In genomic region chr15:76533060-76533955, GRCh38 we compare ENCODE assay signal across 13 cellular contexts.
A peak's percentile ranks its signal among the peaks of the same experiment; 100 is the strongest.
DNase-seq lines count a peak whose midpoint lies in the region; ATAC-seq, FAIRE-seq and TF ChIP-seq lines count a peak whose summit lies in the region.
"Had no signal": no experiment of that assay in that cellular context is flagged by ENCODE, and none has a peak within 500 bp of the region (broad histone marks: within the 10 kb centered on the region; RNA-seq: fewer than 3 reads in every experiment).

No MANE protein-coding gene starts in this region.

- no peaks in the 10 kb centered on the region for H3K79me1 ChIP-seq in neuronal stem cell (ENCODE audit: low read depth, low read length)

- no peak overlapping the region for H2BK5ac ChIP-seq in neuronal stem cell (ENCODE audit: low read length)

- peak; percentile 43 for FAIRE-seq in A549 (lab: Jason Lieb, UNC)

- H3K4me2 ChIP-seq in A549 (peak overlapping the region; percentile 7; the same call in 1 of the 3 replicates), neuronal stem cell (ENCODE audit: insufficient read depth, low read length, poor library complexity, severe bottlenecking) (no peak overlapping the region)

- H3K27me3 ChIP-seq in esophagus squamous epithelium (no peaks in the 10 kb centered on the region), neuronal stem cell (ENCODE audit: control insufficient read depth in 3 of 3, insufficient read depth in 3 of 3, low read depth in 1 of 3, low read length in 3 of 3) (no peaks in the 10 kb centered on the region)
- H3K27me3 ChIP-seq: suprapubic skin had no signal

- no peak for TF ChIP-seq CTCF in A549 (IDR thresholded peaks at IDR 0.05)
- no peak for TF ChIP-seq CTCF in esophagus squamous epithelium (IDR thresholded peaks at IDR 0.05)

- ATAC-seq in A549 = peak in 1 of 2 experiments; percentile 70; a peak in 3 of 6 replicates
- peak; percentile 74 for ATAC-seq in esophagus mucosa
- ATAC-seq in GM21367 (IDR thresholded peaks at IDR 0.05; ENCODE audit: unreplicated experiment) = no peak
- ATAC-seq: left lobe of liver had no signal

- H2BK12ac ChIP-seq in neuronal stem cell (ENCODE audit: low read length) = no peak overlapping the region

- TF ChIP-seq POLR2A in A549 (IDR thresholded peaks at IDR 0.05; ENCODE audit: low read length) = no peak
- TF ChIP-seq POLR2A in esophagus squamous epithelium (IDR thresholded peaks at IDR 0.05) = no peak

- no peak overlapping the region for H2AFZ ChIP-seq in neuronal stem cell (ENCODE audit: low read length)

- H2AK5ac ChIP-seq in neuronal stem cell (ENCODE audit: low read depth, low read length) = no peak overlapping the region

- no peak overlapping the region for H4K8ac ChIP-seq in neuronal stem cell (ENCODE audit: low read depth, low read length)

- CTCF ChIA-PET in A549 (lab: Yijun Ruan, JAX) = no interaction called here

- H3K18ac ChIP-seq in neuronal stem cell (ENCODE audit: low read length) = no peak overlapping the region

- DNase-seq in A549 (ENCODE audit: low read depth in 1 of 2, low spot score in 1 of 2) (peak in 1 of 2 experiments; percentile 51), GF-D8 (lab: John Stamatoyannopoulos, UW) (peak; percentile 26), NCI-H774 (lab: John Stamatoyannopoulos, UW) (peak; percentile 29), esophagus squamous epithelium (lab: John Stamatoyannopoulos, UW) (no peak), neuronal stem cell (ENCODE audit: low spot score) (no peak), substantia nigra (lab: John Stamatoyannopoulos, UW) (no peak)
- DNase-seq: activated CD4-positive, alpha-beta T cell treated with anti-CD3 and anti-CD28 coated beads, Interleukin-2, amount 10 ng/mL, durations not matched to agents 24 days and 14 days; hippocampal formation; RPMI8226 had no signal

- H3K4ac ChIP-seq in neuronal stem cell (ENCODE audit: low read length) = no peak overlapping the region

- H3K9ac ChIP-seq in neuronal stem cell (ENCODE audit: low read depth, low read length, poor library complexity) = no peak overlapping the region

- H3K4me3 ChIP-seq in A549 = no peak overlapping the region
- H3K4me3 ChIP-seq in esophagus squamous epithelium = no peak overlapping the region
- H3K4me3 ChIP-seq in neuronal stem cell (ENCODE audit: low read length in 2 of 2) = no peak overlapping the region
- H3K4me3 ChIP-seq: suprapubic skin had no signal

- TF ChIP-seq EP300 in A549 (IDR thresholded peaks at IDR 0.05) = no peak

- intact Hi-C loops in esophagus squamous epithelium (cut with DNase I) = no loop called here

- H3K4me1 ChIP-seq in A549 = peaks cover 14% of the 10 kb centered on the region
- no peaks in the 10 kb centered on the region for H3K4me1 ChIP-seq in esophagus squamous epithelium
- H3K4me1 ChIP-seq in neuronal stem cell (ENCODE audit: control insufficient read depth in 2 of 2, insufficient read depth in 1 of 2, low read depth in 1 of 2, low read length in 2 of 2) = no peaks in the 10 kb centered on the region
- H3K4me1 ChIP-seq: suprapubic skin had no signal

- no peak overlapping the region for H2BK120ac ChIP-seq in neuronal stem cell (ENCODE audit: low read depth, low read length)

- TF ChIP-seq RAD21 in A549 (conservative IDR thresholded peaks at IDR 0.05 in 1 of 2, IDR thresholded peaks at IDR 0.05 in 1 of 2) = no peak

- H3K23ac ChIP-seq in neuronal stem cell (ENCODE audit: low read depth, low read length, poor library complexity) = no peak overlapping the region

- WGBS in A549 (ENCODE audit: missing lambda C conversion rate) = 40% methylated on average over 5 of the region's 5 CpGs
- 69 to 71% methylated on average over 5 of the region's 5 CpGs for WGBS in esophagus squamous epithelium, 2 donors
- WGBS in neuronal stem cell (ENCODE audit: extremely low coverage in 2 of 2, insufficient read length in 2 of 2, insufficient replicate concordance in 1 of 2), 2 donors = no CpG with 5 or more reads among the region's 5 CpGs

- no peak overlapping the region for H3K27ac ChIP-seq in A549
- no peak overlapping the region for H3K27ac ChIP-seq in esophagus squamous epithelium
- H3K27ac ChIP-seq in neuronal stem cell (replicated peaks; ENCODE audit: low read length) = no peak overlapping the region
- H3K27ac ChIP-seq in substantia nigra (ENCODE audit: low read depth, low read length, poor library complexity, severe bottlenecking) = no peak overlapping the region
- H3K27ac ChIP-seq: suprapubic skin had no signal

- H3K9me3 ChIP-seq in A549 = no peaks in the 10 kb centered on the region
- no peaks in the 10 kb centered on the region for H3K9me3 ChIP-seq in esophagus squamous epithelium
- H3K9me3 ChIP-seq in neuronal stem cell (replicated peaks in 1 of 2; ENCODE audit: control insufficient read depth in 2 of 2, insufficient read depth in 1 of 2, low read depth in 1 of 2, low read length in 2 of 2) = no peaks in the 10 kb centered on the region
- H3K9me3 ChIP-seq: suprapubic skin had no signal

- POLR2A ChIA-PET in A549 (lab: Yijun Ruan, JAX) = no interaction called here

- no peak overlapping the region for H2BK15ac ChIP-seq in neuronal stem cell (ENCODE audit: low read length)

- no peak overlapping the region for H4K91ac ChIP-seq in neuronal stem cell (ENCODE audit: low read depth, low read length, poor library complexity)

- H3K14ac ChIP-seq in neuronal stem cell (ENCODE audit: low read length) = no peak overlapping the region

- H3K36me3 ChIP-seq in esophagus squamous epithelium = no peaks in the 10 kb centered on the region
- H3K36me3 ChIP-seq in neuronal stem cell (replicated peaks in 1 of 2; ENCODE audit: control insufficient read depth in 2 of 2, insufficient read depth in 2 of 2, low read length in 2 of 2) = no peaks in the 10 kb centered on the region
- H3K36me3 ChIP-seq: suprapubic skin had no signal

TF ChIP-seq in A549, 52 proteins besides CTCF, POLR2A, EP300 and RAD21:
- TF ChIP-seq HEYL (CRISPR knock-in tag; IDR thresholded peaks at IDR 0.05) = no peak
- TF ChIP-seq HMGXB4 (CRISPR knock-in tag; IDR thresholded peaks at IDR 0.05; ENCODE audit: borderline replicate concordance) = no peak
- no peak for TF ChIP-seq NR3C1 (IDR thresholded peaks at IDR 0.05)
- peak in 1 of 2 experiments; percentile 53; a peak in 2 of 4 replicates for TF ChIP-seq CEBPB (IDR thresholded peaks at IDR 0.05)
- TF ChIP-seq EHF (CRISPR knock-in tag; IDR thresholded peaks at IDR 0.05) = no peak
- no peak for TF ChIP-seq HOXB5 (CRISPR knock-in tag; IDR thresholded peaks at IDR 0.05)
- TF ChIP-seq RARB (CRISPR knock-in tag; IDR thresholded peaks at IDR 0.05) = no peak
- TF ChIP-seq ESRRA (IDR thresholded peaks at IDR 0.05; ENCODE audit: borderline replicate concordance, low read length) = no peak
- TF ChIP-seq HES2 (IDR thresholded peaks at IDR 0.05) = no peak
- no peak for TF ChIP-seq RCOR1 (IDR thresholded peaks at IDR 0.05; ENCODE audit: low read depth, low read length)
- TF ChIP-seq POLR2AphosphoS2 (conservative IDR thresholded peaks at IDR 0.05; ENCODE audit: low read length) = no peak
- TF ChIP-seq EHMT2 (IDR thresholded peaks at IDR 0.05; ENCODE audit: low read depth) = no peak
- TF ChIP-seq CBX8 (IDR thresholded peaks at IDR 0.05) = no peak
- no peak for TF ChIP-seq CHD4 (IDR thresholded peaks at IDR 0.05; ENCODE audit: borderline replicate concordance)
- TF ChIP-seq FOSL2 (IDR thresholded peaks at IDR 0.05) = no peak
- TF ChIP-seq FOSL2 (CRISPR knock-in tag; IDR thresholded peaks at IDR 0.05) = peak; percentile 47; the same call in 1 of the 2 replicates

Comparison
In these comparisons a context has a peak if more than half of its experiments do, and no peak if none do; other contexts are left out.
1. DNase-seq: peak in GF-D8 (single experiment) and NCI-H774 (single experiment); none in esophagus squamous epithelium (single experiment), neuronal stem cell (single experiment) and substantia nigra (0 of 49).